ENCODE assay signal across 15 cellular contexts in the genomic region with DNA sequence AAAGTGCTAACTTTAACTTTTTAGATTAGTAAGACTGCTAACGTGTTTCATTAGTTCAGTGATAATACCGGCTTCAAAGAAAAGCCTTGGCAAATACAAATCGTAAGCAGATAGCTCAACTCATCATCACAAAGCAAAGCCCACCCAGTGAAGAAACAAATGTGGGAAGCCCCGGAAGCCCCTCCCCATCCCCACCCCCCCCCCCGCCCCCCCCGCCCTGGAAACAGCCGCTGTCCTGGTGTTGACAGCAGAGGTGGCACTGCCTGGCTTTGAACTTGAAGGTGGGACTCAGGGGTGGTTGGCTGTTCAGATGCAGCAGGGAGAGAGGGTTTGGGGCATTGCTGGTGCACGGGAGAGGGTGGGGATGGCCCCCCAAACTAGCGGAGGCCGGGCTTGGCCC. TPM values are rescaled to one million over a fixed set of nuclear protein-coding genes. Genes with fewer than 3 reads are reported as not detected.
DNase-seq lines count a peak whose midpoint lies in the region; ATAC-seq and TF ChIP-seq lines count a peak whose summit lies in the region.
"Had no signal": no experiment of that assay in that cellular context is flagged by ENCODE, and none has a peak within 500 bp of the region (broad histone marks: within the 10 kb centered on the region; RNA-seq: fewer than 3 reads in every experiment).

No MANE protein-coding gene starts in this region.

- no peaks in the 10 kb centered on the region for H3K27me3 ChIP-seq in left lung
- H3K27me3 ChIP-seq in vagina = no peaks in the 10 kb centered on the region
- H3K27me3 ChIP-seq: tibial artery had no signal

- ATAC-seq in left lung (no peak), GM18517 (IDR thresholded peaks at IDR 0.05; ENCODE audit: unreplicated experiment) (no peak)
- ATAC-seq: psoas muscle, Right ventricle myocardium inferior had no signal

- H3K4me3 ChIP-seq in left lung = no peak overlapping the region
- no peak overlapping the region for H3K4me3 ChIP-seq in vagina
- H3K4me3 ChIP-seq: psoas muscle, tibial artery had no signal

- DNase-seq in activated T-cell treated with anti-CD3 and anti-CD28 coated beads, Interleukin-2, amount 50 U/mL, for 1 hour = peak; percentile 48
- DNase-seq in activated T-cell treated with anti-CD3 and anti-CD28 coated beads for 4 hours = no peak
- no peak for DNase-seq in left lung
- DNase-seq in vagina (ENCODE audit: extremely low spot score in 2 of 2) = no peak
- DNase-seq in AG20443 (ENCODE audit: low spot score) = no peak
- DNase-seq in stimulated activated CD4-positive, alpha-beta T cell treated with anti-CD3 and anti-CD28 coated beads, Interleukin-12 subunit alpha, Interleukin-12 subunit beta, amount 100 ng/mL, for 4 hours = no peak
- DNase-seq: activated gamma-delta T cell treated with Interleukin-2 at 50 U/mL for 16 hours, endodermal cell, naive B cell, NCI-H1092, psoas muscle, tibial artery had no signal

- H3K27ac ChIP-seq in cingulate gyrus (ENCODE audit: low read depth, low read length) (peak overlapping the region; percentile 85), left lung (peak overlapping the region; percentile 11 to 33), vagina (peak overlapping the region; percentile 7)
- H3K27ac ChIP-seq: psoas muscle had no signal

- TF ChIP-seq CTCF in left lung (IDR thresholded peaks at IDR 0.05) (no peak), vagina (IDR thresholded peaks at IDR 0.05) (no peak)

- H3K36me3 ChIP-seq in left lung = peaks cover 0 to 43% of the 10 kb centered on the region in 2 donors
- H3K36me3 ChIP-seq in vagina = peaks cover 0 to 8% of the 10 kb centered on the region in 2 donors

- H3K4me1 ChIP-seq in left lung (peaks cover 36 to 87% of the 10 kb centered on the region in 2 donors), vagina (peaks cover 59% of the 10 kb centered on the region)

- intact Hi-C loops in left lung (cut with DNase I) = no loop called here
- intact Hi-C loops in vagina (cut with DNase I) = no loop called here

- TF ChIP-seq POLR2A in vagina (IDR thresholded peaks at IDR 0.05) = no peak

- no peaks in the 10 kb centered on the region for H3K9me3 ChIP-seq in left lung
- no peaks in the 10 kb centered on the region for H3K9me3 ChIP-seq in vagina
- H3K9me3 ChIP-seq: psoas muscle, tibial artery had no signal

RNA-seq across cellular contexts. Expression of a gene that starts 14.1 kb away (rescaled TPM):
- total RNA-seq in left lung (100 to 1,000 TPM; 287 to 305 TPM), vagina (58.7 TPM)

RNA-seq across cellular contexts. Expression of a gene that starts 43.0 kb away (rescaled TPM):
- total RNA-seq in left lung = 100 to 1,000 TPM; 123 to 133 TPM
- 173 TPM for total RNA-seq in vagina

RNA-seq across cellular contexts. Expression of a gene that starts 56.3 kb away (rescaled TPM):
- total RNA-seq in left lung (10 to 100 TPM; 16.1 to 19.6 TPM), vagina (18.2 TPM)

Comparison
In these comparisons a context has a peak if more than half of its experiments do, and no peak if none do; other contexts are left out.
1. H3K27ac ChIP-seq: peak in every context shown above with its lines; median percentile 85 in cingulate gyrus; 22 in left lung; 7 in vagina.